ENCODE assay signal across 9 cellular contexts in the genomic region with DNA sequence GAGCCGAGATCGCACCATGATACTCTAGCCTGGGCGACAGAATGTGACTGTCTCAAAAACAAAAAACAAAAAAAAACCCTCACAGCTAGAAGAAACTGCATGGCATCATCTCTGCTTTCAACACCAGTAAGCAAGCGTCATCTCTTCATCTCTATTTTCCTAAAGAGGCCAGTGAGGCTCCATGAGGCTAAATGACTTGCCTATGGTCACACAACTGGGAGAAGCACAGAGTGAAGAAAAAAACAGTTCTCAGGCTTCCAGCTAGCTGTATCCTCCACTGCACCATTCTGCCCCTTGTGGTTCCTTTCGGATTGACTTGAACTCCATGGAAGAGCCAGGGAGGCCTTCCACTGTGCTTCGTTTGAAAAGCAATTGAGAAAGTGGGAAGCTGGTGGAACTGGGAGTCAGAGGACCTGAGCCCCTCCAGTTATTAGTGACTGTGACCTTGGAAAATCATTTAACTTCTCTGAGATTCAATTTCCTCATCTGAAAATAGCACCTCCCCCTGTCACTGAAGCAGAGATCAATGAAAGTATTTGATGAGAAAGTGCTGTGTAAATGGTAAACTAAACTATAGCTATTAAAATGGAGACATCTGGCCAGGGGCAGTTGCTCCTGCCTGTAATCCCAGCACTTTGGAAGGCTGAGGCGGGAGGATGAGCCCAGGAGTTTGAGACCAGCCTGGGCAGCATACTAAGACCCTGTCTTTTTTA. TPM values are rescaled to one million over a fixed set of nuclear protein-coding genes. Genes with fewer than 3 reads are reported as not detected.
DNase-seq lines count a peak whose midpoint lies in the region; ATAC-seq and TF ChIP-seq lines count a peak whose summit lies in the region.
"Had no signal": no experiment of that assay in that cellular context is flagged by ENCODE, and none has a peak within 500 bp of the region (broad histone marks: within the 10 kb centered on the region; RNA-seq: fewer than 3 reads in every experiment).

No MANE protein-coding gene starts in this region.

- no peaks in the 10 kb centered on the region for H3K4me1 ChIP-seq in fibroblast of lung (ENCODE audit: control insufficient read depth, extremely low read depth, insufficient read depth, low read length)

- H4K20me1 ChIP-seq in fibroblast of lung (ENCODE audit: control insufficient read depth, extremely low read depth, insufficient read depth, low read length), result no peaks in the 10 kb centered on the region
- H4K20me1 ChIP-seq: BLaER1 had no signal

- H3K79me2 ChIP-seq in fibroblast of lung (ENCODE audit: control insufficient read depth, insufficient read depth, low read length), result no peaks in the 10 kb centered on the region

- H3K27ac ChIP-seq in fibroblast of lung (ENCODE audit: insufficient read depth, low read length), result no peak overlapping the region
- H3K27ac ChIP-seq: BLaER1 had no signal

- peak overlapping the region; percentile 22 to 77 (median 64) for H3K27ac Mint-ChIP-seq in naive thymus-derived CD8-positive, alpha-beta T cell

- ATAC-seq in naive thymus-derived CD8-positive, alpha-beta T cell, result no peak
- ATAC-seq in GM19455 (IDR thresholded peaks at IDR 0.05; ENCODE audit: unreplicated experiment), result no peak

- peaks cover 25 to 71% (median 61%) of the 10 kb centered on the region in 4 donors for H3K4me1 Mint-ChIP-seq in naive thymus-derived CD8-positive, alpha-beta T cell

- no peak overlapping the region for H3K4me3 ChIP-seq in fibroblast of lung (replicated peaks in 1 of 4; ENCODE audit: control extremely low read depth in 1 of 4, insufficient read depth in 1 of 4, low read depth in 3 of 4, low read length in 4 of 4)
- H3K4me3 ChIP-seq: BLaER1 had no signal

- H3K9me3 Mint-ChIP-seq in naive thymus-derived CD8-positive, alpha-beta T cell, result peaks cover 0 to 9% (median 0%) of the 10 kb centered on the region in 9 donors

- H3K4me2 ChIP-seq in fibroblast of lung (ENCODE audit: extremely low read depth, insufficient read depth, low read length), result no peak overlapping the region
- H3K4me2 ChIP-seq: BLaER1 had no signal

- no peaks in the 10 kb centered on the region for H3K27me3 Mint-ChIP-seq in naive thymus-derived CD8-positive, alpha-beta T cell

- H3K36me3 Mint-ChIP-seq in naive thymus-derived CD8-positive, alpha-beta T cell, result peaks cover 0 to 2% (median 0%) of the 10 kb centered on the region in 3 donors

- DNase-seq in NCI-H2107 treated with DMSO at 0.1 percent for 48 hours (lab: John Stamatoyannopoulos, UW; ENCODE audit: unreplicated experiment) (peak; percentile 41), NCI-H2107 (lab: John Stamatoyannopoulos, UW) (no peak), M059J (ENCODE audit: low read depth) (peak; percentile 67), SW 1271 (lab: John Stamatoyannopoulos, UW) (peak; percentile 54 to 82), fibroblast of lung (ENCODE audit: low read depth in 2 of 2) (peak; percentile 50 to 73), cerebellar nuclear complex (lab: John Stamatoyannopoulos, UW) (no peak)
- peak in 1 of 10 donors; percentile 12 for DNase-seq in naive thymus-derived CD8-positive, alpha-beta T cell

- no peak overlapping the region for H2AFZ ChIP-seq in fibroblast of lung (ENCODE audit: low read length)

- no peaks in the 10 kb centered on the region for H3K9me3 ChIP-seq in fibroblast of lung (ENCODE audit: control insufficient read depth, insufficient read depth, low read depth, low read length)
- H3K9me3 ChIP-seq: BLaER1 had no signal

- H3K36me3 ChIP-seq in fibroblast of lung (ENCODE audit: control insufficient read depth, insufficient read depth, low read length), result no peaks in the 10 kb centered on the region
- H3K36me3 ChIP-seq: BLaER1 had no signal

- H3K9ac ChIP-seq in fibroblast of lung (ENCODE audit: insufficient read depth, low read length), result no peak overlapping the region
- H3K9ac ChIP-seq: BLaER1 had no signal

- H3K27me3 ChIP-seq in fibroblast of lung (ENCODE audit: control insufficient read depth, insufficient read depth, low read length), result no peaks in the 10 kb centered on the region
- H3K27me3 ChIP-seq: BLaER1 had no signal

- POLR2A ChIA-PET in naive thymus-derived CD8-positive, alpha-beta T cell (lab: Charles Lee), result interaction anchor here (0.9 to 3.2 kb wide), 3 partner anchors 16 to 45 kb away, joined by 3 to 13 read pairs (median 3); a partner anchor contains a TSS

- H3K4me3 Mint-ChIP-seq in naive thymus-derived CD8-positive, alpha-beta T cell, result no peak overlapping the region

- TF ChIP-seq CTCF in fibroblast of lung (conservative IDR thresholded peaks at IDR 0.05 in 1 of 2, IDR thresholded peaks at IDR 0.05 in 1 of 2; ENCODE audit: low read depth in 1 of 2, low read length in 2 of 2), result peak; percentile 74 to 91

RNA-seq across cellular contexts. Expression of a gene that starts 32.1 kb away (rescaled TPM):
- 9.6 and 13.9 TPM in 2 replicates for total RNA-seq in M059J (2014; rRNA removed; shearing (Covaris generic))
- 24.9 and 30.6 TPM in 2 replicates for total RNA-seq in fibroblast of lung
- 13.5 and 16.7 TPM in 2 replicates for polyA plus RNA-seq in fibroblast of lung
- polyA plus RNA-seq in fibroblast of lung (2012), result 8.1 and 10.4 TPM in 2 replicates
- polyA minus RNA-seq in fibroblast of lung (ENCODE audit: low replicate concordance), result 8.2 and 12.8 TPM in 2 replicates
- 10 to 100 TPM; 58.4 to 62.9 TPM for total RNA-seq in naive thymus-derived CD8-positive, alpha-beta T cell
- 10 to 100 TPM in 2 of 3 donors, 1 to 10 TPM in 1; 9.3 to 12.0 (median 11.2) TPM for polyA plus RNA-seq in naive thymus-derived CD8-positive, alpha-beta T cell

RNA-seq across cellular contexts. Expression of a gene that starts 45.1 kb away (rescaled TPM):
- total RNA-seq in M059J (2014; rRNA removed; shearing (Covaris generic)), result 304 and 386 TPM in 2 replicates
- total RNA-seq in fibroblast of lung, result 38.8 and 56.8 TPM in 2 replicates
- polyA plus RNA-seq in fibroblast of lung, result 501 and 527 TPM in 2 replicates
- polyA plus RNA-seq in fibroblast of lung (2012), result 216 and 245 TPM in 2 replicates
- 17.5 and 61.6 TPM in 2 replicates for polyA minus RNA-seq in fibroblast of lung (ENCODE audit: low replicate concordance)
- total RNA-seq in naive thymus-derived CD8-positive, alpha-beta T cell, result 10 to 100 TPM; 75.9 to 76.9 TPM
- 100 to 1,000 TPM; 186 to 204 (median 186) TPM for polyA plus RNA-seq in naive thymus-derived CD8-positive, alpha-beta T cell

Comparison
In these comparisons a context has a peak if more than half of its experiments do, and no peak if none do; other contexts are left out.
1. DNase-seq: peak in NCI-H2107 treated with DMSO at 0.1 percent for 48 hours (single experiment), M059J (single experiment), SW 1271 (2 of 2) and fibroblast of lung (2 of 2); none in NCI-H2107 (single experiment) and cerebellar nuclear complex (0 of 2).